Comparison of ENCODE assay signal across 29 cellular contexts in the genomic region with DNA sequence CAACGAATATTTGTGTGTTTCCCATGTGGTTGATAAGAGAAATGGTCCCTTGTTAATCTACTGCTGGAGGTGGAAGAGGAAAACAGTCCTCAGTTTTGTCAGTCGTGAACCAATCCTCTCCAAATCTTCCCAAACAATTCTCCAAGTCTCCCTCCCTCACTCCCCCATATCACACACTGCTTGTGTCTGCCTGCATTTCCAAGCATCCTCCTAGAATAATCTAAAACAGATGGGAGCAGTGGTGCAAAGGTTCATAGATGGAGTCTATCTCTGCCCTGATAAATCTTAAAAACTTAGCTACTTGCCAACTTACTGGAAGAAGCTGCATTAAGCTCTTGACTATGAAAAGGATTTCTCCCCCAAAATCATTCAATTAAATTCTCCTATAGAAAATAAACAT. TPM values are rescaled to one million over a fixed set of nuclear protein-coding genes. Genes with fewer than 3 reads are reported as not detected.
DNase-seq lines count a peak whose midpoint lies in the region; ATAC-seq, FAIRE-seq and TF ChIP-seq lines count a peak whose summit lies in the region.
"Had no signal": no experiment of that assay in that cellular context is flagged by ENCODE, and none has a peak within 500 bp of the region (broad histone marks: within the 10 kb centered on the region; RNA-seq: fewer than 3 reads in every experiment).

No MANE protein-coding gene starts in this region.

- H3K9ac ChIP-seq in astrocyte (ENCODE audit: low read length): no peak overlapping the region
- H3K9ac ChIP-seq: BLaER1, GM23248 had no signal

- no peak overlapping the region for H3K4me3 Mint-ChIP-seq in activated T-cell treated with anti-CD3 and anti-CD28 coated beads, Interleukin-2, amount 50 U/mL, for 72 hours
- H3K4me3 Mint-ChIP-seq in astrocyte (ENCODE audit: unreplicated experiment): no peak overlapping the region
- H3K4me3 Mint-ChIP-seq: CD4-positive, CD25-positive, alpha-beta regulatory T cell; HFFc6 had no signal

- peaks cover 0 to 2% of the 10 kb centered on the region in 2 donors for H3K36me3 Mint-ChIP-seq in activated T-cell treated with anti-CD3 and anti-CD28 coated beads, Interleukin-2, amount 50 U/mL, for 72 hours (ENCODE audit: insufficient read depth in 2 of 2)
- peaks cover 1% of the 10 kb centered on the region for H3K36me3 Mint-ChIP-seq in astrocyte (ENCODE audit: low read depth, unreplicated experiment)

- H4K20me1 ChIP-seq in astrocyte (ENCODE audit: insufficient read depth, low read length): no peaks in the 10 kb centered on the region
- H4K20me1 ChIP-seq: BLaER1 had no signal

- no peak for TF ChIP-seq CTCF in astrocyte (IDR thresholded peaks at IDR 0.05; ENCODE audit: insufficient read depth, low read depth, low read length)
- TF ChIP-seq CTCF in fibroblast of the aortic adventitia (IDR thresholded peaks at IDR 0.05; ENCODE audit: insufficient read depth, low read length): no peak

- H3K79me2 ChIP-seq in astrocyte (ENCODE audit: insufficient read depth, low read length): no peaks in the 10 kb centered on the region

- H3K4me1 Mint-ChIP-seq in activated T-cell treated with anti-CD3 and anti-CD28 coated beads, Interleukin-2, amount 50 U/mL, for 72 hours (ENCODE audit: low read depth): peaks cover 9% of the 10 kb centered on the region
- no peaks in the 10 kb centered on the region for H3K4me1 Mint-ChIP-seq in astrocyte (ENCODE audit: low read depth, unreplicated experiment)
- H3K4me1 Mint-ChIP-seq: CD4-positive, CD25-positive, alpha-beta regulatory T cell had no signal

- no peaks in the 10 kb centered on the region for H3K9me3 ChIP-seq in astrocyte (ENCODE audit: insufficient read depth, low read depth, low read length)
- H3K9me3 ChIP-seq: BLaER1 had no signal

- POLR2A ChIA-PET in HEK293T (lab: Yijun Ruan, JAX): no interaction called here

- H3K27ac ChIP-seq in astrocyte (ENCODE audit: low read depth, low read length): no peak overlapping the region
- H3K27ac ChIP-seq: 22Rv1, BLaER1, GM23248, HL-60, SK-N-MC had no signal

- H3K27ac Mint-ChIP-seq in activated T-cell treated with anti-CD3 and anti-CD28 coated beads, Interleukin-2, amount 50 U/mL, for 72 hours: peak overlapping the region; percentile 70
- H3K27ac Mint-ChIP-seq in astrocyte (ENCODE audit: unreplicated experiment): no peak overlapping the region
- H3K27ac Mint-ChIP-seq: CD4-positive, CD25-positive, alpha-beta regulatory T cell; HFFc6 had no signal

- H3K27me3 Mint-ChIP-seq in activated T-cell treated with anti-CD3 and anti-CD28 coated beads, Interleukin-2, amount 50 U/mL, for 72 hours (ENCODE audit: low read depth): no peaks in the 10 kb centered on the region
- H3K27me3 Mint-ChIP-seq in astrocyte (ENCODE audit: low read depth, unreplicated experiment): no peaks in the 10 kb centered on the region
- H3K27me3 Mint-ChIP-seq: CD4-positive, CD25-positive, alpha-beta regulatory T cell had no signal

- no peak for ATAC-seq in activated T-cell treated with anti-CD3 and anti-CD28 coated beads, Interleukin-2, amount 50 U/mL, for 72 hours (replicated peaks in 1 of 2)
- no peak for ATAC-seq in HG03095 (IDR thresholded peaks at IDR 0.05; ENCODE audit: unreplicated experiment)
- ATAC-seq: GM12878, K562 had no signal

- H3K9me3 Mint-ChIP-seq in activated T-cell treated with anti-CD3 and anti-CD28 coated beads, Interleukin-2, amount 50 U/mL, for 72 hours: no peaks in the 10 kb centered on the region
- H3K9me3 Mint-ChIP-seq in astrocyte (ENCODE audit: unreplicated experiment): no peaks in the 10 kb centered on the region
- H3K9me3 Mint-ChIP-seq: HFFc6 had no signal

- H3K4me3 ChIP-seq in astrocyte (ENCODE audit: insufficient read depth, low read depth, low read length): no peak overlapping the region
- H3K4me3 ChIP-seq in fibroblast of the aortic adventitia (ENCODE audit: low read depth, low read length): no peak overlapping the region
- H3K4me3 ChIP-seq: BLaER1, GM12878, GM23248, K562, SK-N-MC had no signal

- H3K27me3 ChIP-seq in astrocyte (ENCODE audit: insufficient read depth, low read length): no peaks in the 10 kb centered on the region
- H3K27me3 ChIP-seq: BLaER1 had no signal

- no peaks in the 10 kb centered on the region for H3K4me1 ChIP-seq in astrocyte (ENCODE audit: insufficient read depth, low read length)
- H3K4me1 ChIP-seq: BLaER1 had no signal

- no peak overlapping the region for H2AFZ ChIP-seq in astrocyte (ENCODE audit: low read depth, low read length)
- H2AFZ ChIP-seq: GM23248 had no signal

- no peak for DNase-seq in activated T-cell treated with anti-CD3 and anti-CD28 coated beads, Interleukin-2, amount 50 U/mL, for 72 hours
- no peak for DNase-seq in activated T-cell treated with anti-CD3 and anti-CD28 coated beads, Interleukin-2, amount 50 U/mL, for 1 hour
- DNase-seq in astrocyte (ENCODE audit: low read depth) (no peak), fibroblast of the aortic adventitia (ENCODE audit: low read depth) (peak; percentile 47), NCI-H1694 (lab: John Stamatoyannopoulos, UW) (no peak), HEK293T (ENCODE audit: extremely low spot score) (no peak)
- DNase-seq in stimulated activated naive CD4-positive, alpha-beta T cell (lab: John Stamatoyannopoulos, UW): no peak
- DNase-seq: CD4-positive, CD25-positive, alpha-beta regulatory T cell; GM23248; H7; HFFc6; Kasumi-1; MV-4-11; NCI-H1105; NCI-H1436 treated with DMSO at 0.1 percent for 48 hours; NCI-H1930; NCI-H2107; NCI-H446; NCI-H524 treated with DMSO at 0.1 percent for 48 hours; NCI-H774; SHP77 treated with DMSO at 0.1 percent for 48 hours had no signal

- CTCF ChIA-PET in HEK293T (lab: Yijun Ruan, JAX): interaction anchor here (0.6 kb wide), 1 partner anchor 547 kb away, joined by 4 read pairs; no protein-coding TSS in a partner anchor

- FAIRE-seq in astrocyte (lab: Jason Lieb, UNC): peak; percentile 76
- FAIRE-seq: G401.6, GM12878, K562 had no signal

- no peaks in the 10 kb centered on the region for H3K36me3 ChIP-seq in astrocyte (ENCODE audit: insufficient read depth, low read length)
- H3K36me3 ChIP-seq: BLaER1 had no signal

- no peak overlapping the region for H3K4me2 ChIP-seq in astrocyte (ENCODE audit: low read length)
- H3K4me2 ChIP-seq: BLaER1 had no signal

TF ChIP-seq in HEK293T, 16 proteins besides CTCF, POLR2A, EP300 and RAD21:
- TF ChIP-seq ELF4 (IDR thresholded peaks at IDR 0.05): no peak
- TF ChIP-seq TARDBP (IDR thresholded peaks at IDR 0.05): no peak
- no peak for TF ChIP-seq HDGF (IDR thresholded peaks at IDR 0.05; ENCODE audit: borderline replicate concordance)
- TF ChIP-seq PKNOX1 (IDR thresholded peaks at IDR 0.05): no peak
- no peak for TF ChIP-seq L3MBTL2 (conservative IDR thresholded peaks at IDR 0.05)
- TF ChIP-seq LEF1 (IDR thresholded peaks at IDR 0.05; ENCODE audit: borderline replicate concordance): no peak

RNA-seq across cellular contexts. Expression of gene SH3KBP1, which starts 43.7 kb away (rescaled TPM):
- 100 to 1,000 TPM in 1 of 2 donors, 10 to 100 TPM in 1; 93.3 to 106 TPM for total RNA-seq in activated T-cell treated with anti-CD3 and anti-CD28 coated beads, Interleukin-2, amount 50 U/mL, for 72 hours
- total RNA-seq in astrocyte (58.2 and 60.6 TPM in 2 replicates), fibroblast of the aortic adventitia (ENCODE audit: low replicate concordance) (43.5 and 53.7 TPM in 2 replicates)

RNA-seq across cellular contexts. Expression of gene BCLAF3, which starts 59.7 kb away (rescaled TPM):
- 10 to 100 TPM in 1 of 2 donors, 1 to 10 TPM in 1; 7.7 to 11.8 TPM for total RNA-seq in activated T-cell treated with anti-CD3 and anti-CD28 coated beads, Interleukin-2, amount 50 U/mL, for 72 hours
- total RNA-seq in astrocyte: 8.3 and 9.9 TPM in 2 replicates
- total RNA-seq in fibroblast of the aortic adventitia (ENCODE audit: low replicate concordance): 8.0 and 11.0 TPM in 2 replicates
